In genomic region chr19:6372594-6373095, GRCh38 we compare ENCODE assay signal across 1 cellular context.
TF ChIP-seq lines count a peak whose summit lies in the region.

A gene with protein sequence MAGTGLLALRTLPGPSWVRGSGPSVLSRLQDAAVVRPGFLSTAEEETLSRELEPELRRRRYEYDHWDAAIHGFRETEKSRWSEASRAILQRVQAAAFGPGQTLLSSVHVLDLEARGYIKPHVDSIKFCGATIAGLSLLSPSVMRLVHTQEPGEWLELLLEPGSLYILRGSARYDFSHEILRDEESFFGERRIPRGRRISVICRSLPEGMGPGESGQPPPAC (plus strand): TSS chr19:6372794. CDS start chr19:6372821, 27 bp downstream.

TF ChIP-seq in HepG2, 621 proteins besides CTCF, POLR2A, EP300 and RAD21 (continued from another document and continues in another):
- TF ChIP-seq ETS1 (CRISPR knock-in tag; IDR thresholded peaks at IDR 0.05) (no peak), RNF2 (conservative IDR thresholded peaks at IDR 0.05; ENCODE audit: low read depth) (no peak), HDAC6 (IDR thresholded peaks at IDR 0.05; ENCODE audit: low read depth, low read length) (no peak), RBM39 (IDR thresholded peaks at IDR 0.05; ENCODE audit: low read depth, low read length, poor library complexity, severe bottlenecking) (peak; percentile 93), AHR (CRISPR knock-in tag; IDR thresholded peaks at IDR 0.05) (no peak), SRSF1 (optimal IDR thresholded peaks at IDR 0.05; ENCODE audit: low read depth, low read length) (peak; percentile 57), U2AF2 (IDR thresholded peaks at IDR 0.05; ENCODE audit: low read depth, low read length) (no peak), ZNF225 (CRISPR knock-in tag; IDR thresholded peaks at IDR 0.05) (0 out of 2 replicates have a peak, but pooled peaks have one; percentile 61), CCDC6 (CRISPR knock-in tag; IDR thresholded peaks at IDR 0.05) (no peak), CHD2 (IDR thresholded peaks at IDR 0.05; ENCODE audit: low read depth, low read length) (peak; percentile 72), KDM6A (CRISPR knock-in tag; IDR thresholded peaks at IDR 0.05; ENCODE audit: low read depth) (no peak), ZNF749 (CRISPR knock-in tag; IDR thresholded peaks at IDR 0.05; ENCODE audit: borderline replicate concordance) (peak; percentile 88; the same call in 1 of the 2 replicates), ZNF281 (CRISPR knock-in tag; IDR thresholded peaks at IDR 0.05; ENCODE audit: borderline replicate concordance) (no peak), MIXL1 (CRISPR knock-in tag; IDR thresholded peaks at IDR 0.05) (no peak), ZNF335 (CRISPR knock-in tag; IDR thresholded peaks at IDR 0.05) (no peak), CENPX (CRISPR knock-in tag; IDR thresholded peaks at IDR 0.05) (no peak), REPIN1 (CRISPR knock-in tag; IDR thresholded peaks at IDR 0.05; ENCODE audit: borderline replicate concordance, low read depth) (peak; percentile 31; the same call in 1 of the 2 replicates), ELF4 (CRISPR knock-in tag; IDR thresholded peaks at IDR 0.05; ENCODE audit: borderline replicate concordance) (no peak), ZNF232 (CRISPR knock-in tag; IDR thresholded peaks at IDR 0.05; ENCODE audit: borderline replicate concordance) (no peak), SUZ12 (IDR thresholded peaks at IDR 0.05; ENCODE audit: low read depth, low read length) (no peak), TSC22D2 (CRISPR knock-in tag; IDR thresholded peaks at IDR 0.05; ENCODE audit: borderline replicate concordance) (no peak), MEIS1 (CRISPR knock-in tag; IDR thresholded peaks at IDR 0.05; ENCODE audit: borderline replicate concordance) (peak; percentile 53), RARG (CRISPR knock-in tag; IDR thresholded peaks at IDR 0.05; ENCODE audit: low read depth) (no peak), ZNF160 (CRISPR knock-in tag; IDR thresholded peaks at IDR 0.05) (no peak), FLYWCH1 (CRISPR knock-in tag; IDR thresholded peaks at IDR 0.05) (no peak), ZEB1 (IDR thresholded peaks at IDR 0.05; ENCODE audit: insufficient replicate concordance, low read depth) (no peak), ZNF746 (CRISPR knock-in tag; IDR thresholded peaks at IDR 0.05) (no peak), SP140L (CRISPR knock-in tag; IDR thresholded peaks at IDR 0.05; ENCODE audit: borderline replicate concordance) (no peak), NPAS2 (CRISPR knock-in tag; IDR thresholded peaks at IDR 0.05; ENCODE audit: borderline replicate concordance) (no peak), ZNF713 (CRISPR knock-in tag; IDR thresholded peaks at IDR 0.05) (no peak), YY1 (IDR thresholded peaks at IDR 0.05; ENCODE audit: insufficient read depth, insufficient replicate concordance, low read depth, low read length) (peak; percentile 79), HOXD1 (CRISPR knock-in tag; IDR thresholded peaks at IDR 0.05) (peak; percentile 40; the same call in 1 of the 2 replicates), KDM3A (CRISPR knock-in tag; IDR thresholded peaks at IDR 0.05; ENCODE audit: low read depth) (0 out of 2 replicates have a peak, but pooled peaks have one; percentile 20), DBP (CRISPR knock-in tag; IDR thresholded peaks at IDR 0.05; ENCODE audit: not compliant biosample characterization) (no peak), KDM1A (CRISPR knock-in tag; IDR thresholded peaks at IDR 0.05) (no peak), SMC3 (IDR thresholded peaks at IDR 0.05; ENCODE audit: low read length) (no peak), ZNF501 (CRISPR knock-in tag; IDR thresholded peaks at IDR 0.05) (peak; percentile 61; the same call in 1 of the 2 replicates), IRX3 (CRISPR knock-in tag; IDR thresholded peaks at IDR 0.05; ENCODE audit: borderline replicate concordance, low read depth) (peak; percentile 78; the same call in 1 of the 2 replicates), GABPB1 (CRISPR knock-in tag; IDR thresholded peaks at IDR 0.05) (peak; percentile 65)
- TF ChIP-seq, protein P1, sequence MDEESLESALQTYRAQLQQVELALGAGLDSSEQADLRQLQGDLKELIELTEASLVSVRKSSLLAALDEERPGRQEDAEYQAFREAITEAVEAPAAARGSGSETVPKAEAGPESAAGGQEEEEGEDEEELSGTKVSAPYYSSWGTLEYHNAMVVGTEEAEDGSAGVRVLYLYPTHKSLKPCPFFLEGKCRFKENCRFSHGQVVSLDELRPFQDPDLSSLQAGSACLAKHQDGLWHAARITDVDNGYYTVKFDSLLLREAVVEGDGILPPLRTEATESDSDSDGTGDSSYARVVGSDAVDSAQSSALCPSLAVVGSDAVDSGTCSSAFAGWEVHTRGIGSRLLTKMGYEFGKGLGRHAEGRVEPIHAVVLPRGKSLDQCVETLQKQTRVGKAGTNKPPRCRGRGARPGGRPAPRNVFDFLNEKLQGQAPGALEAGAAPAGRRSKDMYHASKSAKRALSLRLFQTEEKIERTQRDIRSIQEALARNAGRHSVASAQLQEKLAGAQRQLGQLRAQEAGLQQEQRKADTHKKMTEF (CRISPR knock-in tag; IDR thresholded peaks at IDR 0.05) = peak; percentile 56; the same call in 1 of the 2 replicates
- TF ChIP-seq, protein P2, sequence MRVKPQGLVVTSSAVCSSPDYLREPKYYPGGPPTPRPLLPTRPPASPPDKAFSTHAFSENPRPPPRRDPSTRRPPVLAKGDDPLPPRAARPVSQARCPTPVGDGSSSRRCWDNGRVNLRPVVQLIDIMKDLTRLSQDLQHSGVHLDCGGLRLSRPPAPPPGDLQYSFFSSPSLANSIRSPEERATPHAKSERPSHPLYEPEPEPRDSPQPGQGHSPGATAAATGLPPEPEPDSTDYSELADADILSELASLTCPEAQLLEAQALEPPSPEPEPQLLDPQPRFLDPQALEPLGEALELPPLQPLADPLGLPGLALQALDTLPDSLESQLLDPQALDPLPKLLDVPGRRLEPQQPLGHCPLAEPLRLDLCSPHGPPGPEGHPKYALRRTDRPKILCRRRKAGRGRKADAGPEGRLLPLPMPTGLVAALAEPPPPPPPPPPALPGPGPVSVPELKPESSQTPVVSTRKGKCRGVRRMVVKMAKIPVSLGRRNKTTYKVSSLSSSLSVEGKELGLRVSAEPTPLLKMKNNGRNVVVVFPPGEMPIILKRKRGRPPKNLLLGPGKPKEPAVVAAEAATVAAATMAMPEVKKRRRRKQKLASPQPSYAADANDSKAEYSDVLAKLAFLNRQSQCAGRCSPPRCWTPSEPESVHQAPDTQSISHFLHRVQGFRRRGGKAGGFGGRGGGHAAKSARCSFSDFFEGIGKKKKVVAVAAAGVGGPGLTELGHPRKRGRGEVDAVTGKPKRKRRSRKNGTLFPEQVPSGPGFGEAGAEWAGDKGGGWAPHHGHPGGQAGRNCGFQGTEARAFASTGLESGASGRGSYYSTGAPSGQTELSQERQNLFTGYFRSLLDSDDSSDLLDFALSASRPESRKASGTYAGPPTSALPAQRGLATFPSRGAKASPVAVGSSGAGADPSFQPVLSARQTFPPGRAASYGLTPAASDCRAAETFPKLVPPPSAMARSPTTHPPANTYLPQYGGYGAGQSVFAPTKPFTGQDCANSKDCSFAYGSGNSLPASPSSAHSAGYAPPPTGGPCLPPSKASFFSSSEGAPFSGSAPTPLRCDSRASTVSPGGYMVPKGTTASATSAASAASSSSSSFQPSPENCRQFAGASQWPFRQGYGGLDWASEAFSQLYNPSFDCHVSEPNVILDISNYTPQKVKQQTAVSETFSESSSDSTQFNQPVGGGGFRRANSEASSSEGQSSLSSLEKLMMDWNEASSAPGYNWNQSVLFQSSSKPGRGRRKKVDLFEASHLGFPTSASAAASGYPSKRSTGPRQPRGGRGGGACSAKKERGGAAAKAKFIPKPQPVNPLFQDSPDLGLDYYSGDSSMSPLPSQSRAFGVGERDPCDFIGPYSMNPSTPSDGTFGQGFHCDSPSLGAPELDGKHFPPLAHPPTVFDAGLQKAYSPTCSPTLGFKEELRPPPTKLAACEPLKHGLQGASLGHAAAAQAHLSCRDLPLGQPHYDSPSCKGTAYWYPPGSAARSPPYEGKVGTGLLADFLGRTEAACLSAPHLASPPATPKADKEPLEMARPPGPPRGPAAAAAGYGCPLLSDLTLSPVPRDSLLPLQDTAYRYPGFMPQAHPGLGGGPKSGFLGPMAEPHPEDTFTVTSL (CRISPR knock-in tag; IDR thresholded peaks at IDR 0.05; ENCODE audit: borderline replicate concordance) = no peak
- TF ChIP-seq, protein P3, sequence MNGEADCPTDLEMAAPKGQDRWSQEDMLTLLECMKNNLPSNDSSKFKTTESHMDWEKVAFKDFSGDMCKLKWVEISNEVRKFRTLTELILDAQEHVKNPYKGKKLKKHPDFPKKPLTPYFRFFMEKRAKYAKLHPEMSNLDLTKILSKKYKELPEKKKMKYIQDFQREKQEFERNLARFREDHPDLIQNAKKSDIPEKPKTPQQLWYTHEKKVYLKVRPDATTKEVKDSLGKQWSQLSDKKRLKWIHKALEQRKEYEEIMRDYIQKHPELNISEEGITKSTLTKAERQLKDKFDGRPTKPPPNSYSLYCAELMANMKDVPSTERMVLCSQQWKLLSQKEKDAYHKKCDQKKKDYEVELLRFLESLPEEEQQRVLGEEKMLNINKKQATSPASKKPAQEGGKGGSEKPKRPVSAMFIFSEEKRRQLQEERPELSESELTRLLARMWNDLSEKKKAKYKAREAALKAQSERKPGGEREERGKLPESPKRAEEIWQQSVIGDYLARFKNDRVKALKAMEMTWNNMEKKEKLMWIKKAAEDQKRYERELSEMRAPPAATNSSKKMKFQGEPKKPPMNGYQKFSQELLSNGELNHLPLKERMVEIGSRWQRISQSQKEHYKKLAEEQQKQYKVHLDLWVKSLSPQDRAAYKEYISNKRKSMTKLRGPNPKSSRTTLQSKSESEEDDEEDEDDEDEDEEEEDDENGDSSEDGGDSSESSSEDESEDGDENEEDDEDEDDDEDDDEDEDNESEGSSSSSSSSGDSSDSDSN (CRISPR knock-in tag; IDR thresholded peaks at IDR 0.05) = peak; percentile 80
- TF ChIP-seq, protein P4, sequence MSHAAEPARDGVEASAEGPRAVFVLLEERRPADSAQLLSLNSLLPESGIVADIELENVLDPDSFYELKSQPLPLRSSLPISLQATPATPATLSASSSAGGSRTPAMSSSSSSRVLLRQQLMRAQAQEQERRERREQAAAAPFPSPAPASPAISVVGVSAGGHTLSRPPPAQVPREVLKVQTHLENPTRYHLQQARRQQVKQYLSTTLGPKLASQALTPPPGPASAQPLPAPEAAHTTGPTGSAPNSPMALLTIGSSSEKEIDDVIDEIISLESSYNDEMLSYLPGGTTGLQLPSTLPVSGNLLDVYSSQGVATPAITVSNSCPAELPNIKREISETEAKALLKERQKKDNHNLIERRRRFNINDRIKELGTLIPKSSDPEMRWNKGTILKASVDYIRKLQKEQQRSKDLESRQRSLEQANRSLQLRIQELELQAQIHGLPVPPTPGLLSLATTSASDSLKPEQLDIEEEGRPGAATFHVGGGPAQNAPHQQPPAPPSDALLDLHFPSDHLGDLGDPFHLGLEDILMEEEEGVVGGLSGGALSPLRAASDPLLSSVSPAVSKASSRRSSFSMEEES (CRISPR knock-in tag; IDR thresholded peaks at IDR 0.05) = no peak
- TF ChIP-seq, protein P5, sequence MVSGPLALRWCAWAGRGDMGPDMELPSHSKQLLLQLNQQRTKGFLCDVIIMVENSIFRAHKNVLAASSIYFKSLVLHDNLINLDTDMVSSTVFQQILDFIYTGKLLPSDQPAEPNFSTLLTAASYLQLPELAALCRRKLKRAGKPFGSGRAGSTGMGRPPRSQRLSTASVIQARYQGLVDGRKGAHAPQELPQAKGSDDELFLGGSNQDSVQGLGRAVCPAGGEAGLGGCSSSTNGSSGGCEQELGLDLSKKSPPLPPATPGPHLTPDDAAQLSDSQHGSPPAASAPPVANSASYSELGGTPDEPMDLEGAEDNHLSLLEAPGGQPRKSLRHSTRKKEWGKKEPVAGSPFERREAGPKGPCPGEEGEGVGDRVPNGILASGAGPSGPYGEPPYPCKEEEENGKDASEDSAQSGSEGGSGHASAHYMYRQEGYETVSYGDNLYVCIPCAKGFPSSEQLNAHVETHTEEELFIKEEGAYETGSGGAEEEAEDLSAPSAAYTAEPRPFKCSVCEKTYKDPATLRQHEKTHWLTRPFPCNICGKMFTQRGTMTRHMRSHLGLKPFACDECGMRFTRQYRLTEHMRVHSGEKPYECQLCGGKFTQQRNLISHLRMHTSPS (CRISPR knock-in tag; IDR thresholded peaks at IDR 0.05; ENCODE audit: low read depth) = no peak
- TF ChIP-seq, protein P6, sequence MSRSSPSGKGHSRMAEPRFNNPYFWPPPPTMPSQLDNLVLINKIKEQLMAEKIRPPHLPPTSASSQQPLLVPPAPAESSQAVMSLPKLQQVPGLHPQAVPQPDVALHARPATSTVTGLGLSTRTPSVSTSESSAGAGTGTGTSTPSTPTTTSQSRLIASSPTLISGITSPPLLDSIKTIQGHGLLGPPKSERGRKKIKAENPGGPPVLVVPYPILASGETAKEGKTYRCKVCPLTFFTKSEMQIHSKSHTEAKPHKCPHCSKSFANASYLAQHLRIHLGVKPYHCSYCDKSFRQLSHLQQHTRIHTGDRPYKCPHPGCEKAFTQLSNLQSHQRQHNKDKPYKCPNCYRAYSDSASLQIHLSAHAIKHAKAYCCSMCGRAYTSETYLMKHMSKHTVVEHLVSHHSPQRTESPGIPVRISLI (CRISPR knock-in tag; IDR thresholded peaks at IDR 0.05; ENCODE audit: borderline replicate concordance) = no peak
